Comparison of ENCODE assay signal across 1 cellular context in genomic region chr9:137606005-137606601, GRCh38.
A peak's percentile ranks its signal among the peaks of the same experiment; 100 is the strongest.
TF ChIP-seq lines count a peak whose summit lies in the region.

No MANE protein-coding gene starts in this region.

TF ChIP-seq in GM12878, 131 proteins besides CTCF, POLR2A, EP300 and RAD21:
- TF ChIP-seq DPF2 (IDR thresholded peaks at IDR 0.05) (0 out of 2 replicates have a peak, but pooled peaks have one; percentile 33), CREM (IDR thresholded peaks at IDR 0.05; ENCODE audit: low read depth) (no peak), LARP7 (IDR thresholded peaks at IDR 0.05) (peak; percentile 68; the same call in 1 of the 2 replicates), ELK1 (IDR thresholded peaks at IDR 0.05; ENCODE audit: low read depth, low read length) (0 out of 2 replicates have a peak, but pooled peaks have one; percentile 15), IKZF1 (conservative IDR thresholded peaks at IDR 0.05) (peak; percentile 49), NKRF (conservative IDR thresholded peaks at IDR 0.05) (0 out of 2 replicates have a peak, but pooled peaks have one; percentile 12), SP1 (IDR thresholded peaks at IDR 0.05; ENCODE audit: low read depth, low read length) (no peak), NR2F1 (conservative IDR thresholded peaks at IDR 0.05) (peak; percentile 52), SMARCA5 (IDR thresholded peaks at IDR 0.05) (no peak), HDAC6 (IDR thresholded peaks at IDR 0.05; ENCODE audit: unreplicated experiment) (peak; percentile 48), FOS (IDR thresholded peaks at IDR 0.05; ENCODE audit: borderline replicate concordance, extremely low read depth, insufficient read length) (no peak), GATAD2B (conservative IDR thresholded peaks at IDR 0.05; ENCODE audit: low read depth) (peak; percentile 85), RBBP5 (conservative IDR thresholded peaks at IDR 0.05) (no peak), BACH1 (IDR thresholded peaks at IDR 0.05; ENCODE audit: borderline replicate concordance) (0 out of 2 replicates have a peak, but pooled peaks have one; percentile 2)
TF ChIP-seq in GM12878: peak in this region for 9.
